1 cellular context compared by ENCODE assay signal in genomic region chr20:49955830-49956396, GRCh38. TPM values are rescaled to one million over a fixed set of nuclear protein-coding genes. Genes with fewer than 3 reads are reported as not detected.
"Had no signal": no experiment of that assay in that cellular context is flagged by ENCODE, and none has a peak within 500 bp of the region (broad histone marks: within the 10 kb centered on the region; RNA-seq: fewer than 3 reads in every experiment).

No MANE protein-coding gene starts in this region.

RNA-seq across cellular contexts. Expression of gene SNAI1, which starts 26.9 kb away (rescaled TPM):
- total RNA-seq: temporal lobe had no signal
